In genomic region chr22:23453277-23453676, GRCh38 we compare ENCODE assay signal across 25 cellular contexts.
"Had no signal": no experiment of that assay in that cellular context is flagged by ENCODE, and none has a peak within 500 bp of the region (broad histone marks: within the 10 kb centered on the region; RNA-seq: fewer than 3 reads in every experiment).

No MANE protein-coding gene starts in this region.

- H3K27ac Mint-ChIP-seq: memory B cell; naive thymus-derived CD8-positive, alpha-beta T cell; stimulated activated memory B cell treated with anti-CD40 and anti-IgM and Interleukin-4, amounts not matched to agents 10 μg/mL and 1 μg/mL and 100 μg/mL, for 72 hours had no signal

- ATAC-seq: gastrocnemius medialis; heart left ventricle; left lobe of liver; naive thymus-derived CD8-positive, alpha-beta T cell; psoas muscle; right cardiac atrium; stimulated activated memory B cell treated with anti-CD40 and anti-IgM and Interleukin-4, amounts not matched to agents 10 μg/mL and 1 μg/mL and 100 μg/mL, for 72 hours; stimulated activated naive CD8-positive, alpha-beta T cell treated with anti-CD3 and anti-CD28 coated beads, Interleukin-15, Interleukin-2, amounts not matched to agents 100 U/mL and 50 U/mL, for 24 hours had no signal

- H3K27me3 ChIP-seq: hepatocyte, testis, upper lobe of left lung, uterus had no signal

- H3K36me3 Mint-ChIP-seq: naive thymus-derived CD8-positive, alpha-beta T cell; stimulated activated memory B cell treated with anti-CD40 and anti-IgM and Interleukin-4, amounts not matched to agents 10 μg/mL and 1 μg/mL and 100 μg/mL, for 72 hours had no signal

- FAIRE-seq: colon, kidney had no signal

- H3K36me3 ChIP-seq: gastrocnemius medialis, heart left ventricle, spleen, tibial artery, upper lobe of left lung, uterus had no signal

- DNase-seq: dorsolateral prefrontal cortex; effector CD4-positive, alpha-beta T cell; foreskin fibroblast; gastrocnemius medialis; heart left ventricle; kidney; naive thymus-derived CD8-positive, alpha-beta T cell; nucleus accumbens; psoas muscle; right cardiac atrium; spleen; stimulated activated CD4-positive, alpha-beta T cell treated with anti-CD3 and anti-CD28 coated beads, Interleukin-4, amount 100 ng/mL, for 4 hours; stimulated activated naive CD8-positive, alpha-beta T cell treated with anti-CD3 and anti-CD28 coated beads, Interleukin-15, Interleukin-2, amounts not matched to agents 100 U/mL and 50 U/mL, for 24 hours; substantia nigra; testis; tibial artery; uterus had no signal

- H3K9me3 Mint-ChIP-seq: memory B cell; naive thymus-derived CD8-positive, alpha-beta T cell; stimulated activated memory B cell treated with anti-CD40 and anti-IgM and Interleukin-4, amounts not matched to agents 10 μg/mL and 1 μg/mL and 100 μg/mL, for 72 hours had no signal

- H3K4me3 ChIP-seq: dorsolateral prefrontal cortex, gastrocnemius medialis, heart left ventricle, hepatocyte, lung, psoas muscle, skin epidermis, spleen, testis, tibial artery, upper lobe of left lung, uterus had no signal

- H3K4me3 Mint-ChIP-seq: memory B cell; naive thymus-derived CD8-positive, alpha-beta T cell; stimulated activated memory B cell treated with anti-CD40 and anti-IgM and Interleukin-4, amounts not matched to agents 10 μg/mL and 1 μg/mL and 100 μg/mL, for 72 hours had no signal
